1 cellular context compared by ENCODE assay signal in the genomic region with DNA sequence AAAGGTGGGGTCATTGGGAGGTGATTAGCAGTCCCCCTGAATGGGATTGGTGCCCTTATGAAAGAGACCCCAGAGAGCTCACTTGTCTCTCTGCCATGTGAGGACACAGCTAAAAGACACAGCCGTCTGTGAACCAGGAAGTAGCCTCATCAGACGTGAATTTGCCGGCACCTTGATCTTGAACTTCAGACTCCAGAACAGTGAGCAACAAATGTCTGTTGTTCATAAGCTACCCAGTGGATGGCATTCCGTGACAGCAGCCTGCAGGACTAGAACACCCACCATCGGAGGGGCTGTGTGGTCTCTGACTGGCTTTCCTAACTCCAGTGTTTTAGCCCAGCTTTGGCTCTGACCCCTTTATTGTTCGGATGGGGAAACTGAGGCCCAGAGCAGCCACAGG. TPM values are rescaled to one million over a fixed set of nuclear protein-coding genes. Genes with fewer than 3 reads are reported as not detected.
"Had no signal": no experiment of that assay in that cellular context is flagged by ENCODE, and none has a peak within 500 bp of the region (broad histone marks: within the 10 kb centered on the region; RNA-seq: fewer than 3 reads in every experiment).

No MANE protein-coding gene starts in this region.

RNA-seq across cellular contexts. Expression of a gene that starts 9.2 kb away (rescaled TPM):
- total RNA-seq: MCF 10A had no signal
